14 cellular contexts compared by ENCODE assay signal in the genomic region with DNA sequence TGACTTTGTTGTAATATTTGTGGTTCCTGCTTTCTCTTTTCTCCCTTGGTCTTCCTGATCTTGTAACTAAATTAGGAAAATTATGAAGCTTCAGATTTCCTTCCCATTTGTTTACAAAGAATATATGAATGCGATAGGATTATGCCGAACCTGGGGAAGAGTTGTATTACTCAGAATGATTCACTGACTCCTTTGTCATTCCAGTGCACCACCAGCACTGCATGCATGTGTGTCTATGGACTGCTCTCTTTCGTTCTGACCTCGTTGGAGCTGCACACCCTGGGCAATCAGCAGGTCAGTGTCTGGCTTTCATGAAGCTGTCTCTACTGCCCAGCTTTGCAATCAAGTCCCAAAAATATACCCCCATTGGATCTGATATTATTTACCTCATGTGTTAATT. TPM values are rescaled to one million over a fixed set of nuclear protein-coding genes. Genes with fewer than 3 reads are reported as not detected.
DNase-seq lines count a peak whose midpoint lies in the region; ATAC-seq and TF ChIP-seq lines count a peak whose summit lies in the region.
"Had no signal": no experiment of that assay in that cellular context is flagged by ENCODE, and none has a peak within 500 bp of the region (broad histone marks: within the 10 kb centered on the region; RNA-seq: fewer than 3 reads in every experiment).

No MANE protein-coding gene starts in this region.

- H3K9me3 ChIP-seq in skeletal muscle satellite cell (replicated peaks; ENCODE audit: low read length) = no peaks in the 10 kb centered on the region
- H3K9me3 ChIP-seq: pancreas, spleen had no signal

- peaks cover 24% of the 10 kb centered on the region for H3K4me1 ChIP-seq in skeletal muscle satellite cell (ENCODE audit: control insufficient read depth, insufficient read depth, low read length)
- H3K4me1 ChIP-seq: pancreas, spleen had no signal

- ATAC-seq in activated CD8-positive, alpha-beta memory T cell treated with anti-CD3 and anti-CD28 coated beads, Interleukin-2, amount 10 ng/mL, durations not matched to agents 7 days and 5 days = no peak
- ATAC-seq in SK-N-SH treated with all-trans-retinoic acid at 6 μM for 48 hours = peak; percentile 97
- no peak for ATAC-seq in GM21737 (IDR thresholded peaks at IDR 0.05; ENCODE audit: unreplicated experiment)
- ATAC-seq: pancreas had no signal

- peaks cover 44% of the 10 kb centered on the region for H3K36me3 Mint-ChIP-seq in activated CD8-positive, alpha-beta memory T cell treated with anti-CD3 and anti-CD28 coated beads, Interleukin-2, amount 10 ng/mL, durations not matched to agents 7 days and 5 days

- no peaks in the 10 kb centered on the region for H3K27me3 Mint-ChIP-seq in activated CD8-positive, alpha-beta memory T cell treated with anti-CD3 and anti-CD28 coated beads, Interleukin-2, amount 10 ng/mL, durations not matched to agents 7 days and 5 days
- H3K27me3 Mint-ChIP-seq: central memory CD8-positive, alpha-beta T cell had no signal

- H3K27me3 ChIP-seq in skeletal muscle satellite cell (ENCODE audit: control insufficient read depth, insufficient read depth, low read length) = no peaks in the 10 kb centered on the region
- H3K27me3 ChIP-seq: pancreas, spleen had no signal

- H3K4me3 ChIP-seq in skeletal muscle satellite cell (ENCODE audit: low read length) = no peak overlapping the region
- H3K4me3 ChIP-seq: pancreas, spleen had no signal

- peak overlapping the region; percentile 49 for H3K4me2 ChIP-seq in skeletal muscle satellite cell (ENCODE audit: low read length)

- peak; percentile 28 for DNase-seq in activated CD8-positive, alpha-beta memory T cell treated with anti-CD3 and anti-CD28 coated beads for 24 hours
- no peak for DNase-seq in activated CD8-positive, alpha-beta memory T cell treated with anti-CD3 and anti-CD28 coated beads, Interleukin-2, amount 10 ng/mL, durations not matched to agents 7 days and 5 days
- DNase-seq in fibroblast of gingiva (ENCODE audit: low read depth) = peak; percentile 19
- DNase-seq in activated CD4-positive, alpha-beta T cell treated with anti-CD3 and anti-CD28 coated beads for 4 hours = no peak
- no peak for DNase-seq in NCI-H146 (lab: John Stamatoyannopoulos, UW)
- DNase-seq: midbrain, pancreas, SIG-M5, spleen had no signal

- no peaks in the 10 kb centered on the region for H3K9me3 Mint-ChIP-seq in activated CD8-positive, alpha-beta memory T cell treated with anti-CD3 and anti-CD28 coated beads, Interleukin-2, amount 10 ng/mL, durations not matched to agents 7 days and 5 days (ENCODE audit: low read depth)
- H3K9me3 Mint-ChIP-seq: central memory CD8-positive, alpha-beta T cell had no signal

- CTCF ChIA-PET in activated CD8-positive, alpha-beta memory T cell treated with anti-CD3 and anti-CD28 coated beads, Interleukin-2, amount 10 ng/mL, durations not matched to agents 7 days and 5 days (lab: Charles Lee) = no interaction called here

- H3K27ac Mint-ChIP-seq in activated CD8-positive, alpha-beta memory T cell treated with anti-CD3 and anti-CD28 coated beads, Interleukin-2, amount 10 ng/mL, durations not matched to agents 7 days and 5 days = no peak overlapping the region

- no peak overlapping the region for H3K9ac ChIP-seq in skeletal muscle satellite cell (ENCODE audit: low read depth, low read length)

- H3K4me3 Mint-ChIP-seq in activated CD8-positive, alpha-beta memory T cell treated with anti-CD3 and anti-CD28 coated beads, Interleukin-2, amount 10 ng/mL, durations not matched to agents 7 days and 5 days = no peak overlapping the region
- H3K4me3 Mint-ChIP-seq: central memory CD8-positive, alpha-beta T cell had no signal

- no peaks in the 10 kb centered on the region for H3K4me1 Mint-ChIP-seq in activated CD8-positive, alpha-beta memory T cell treated with anti-CD3 and anti-CD28 coated beads, Interleukin-2, amount 10 ng/mL, durations not matched to agents 7 days and 5 days
- H3K4me1 Mint-ChIP-seq: central memory CD8-positive, alpha-beta T cell had no signal

- H3K36me3 ChIP-seq in skeletal muscle satellite cell (ENCODE audit: insufficient read depth, low read length) = peaks cover 53% of the 10 kb centered on the region

TF ChIP-seq in SK-N-SH treated with all-trans-retinoic acid at 6 μM for 48 hours, 23 proteins besides CTCF, POLR2A, EP300 and RAD21:
- TF ChIP-seq ESRRG (CRISPR knock-in tag; IDR thresholded peaks at IDR 0.05) = no peak
- TF ChIP-seq ZNF8 (CRISPR knock-in tag; IDR thresholded peaks at IDR 0.05) = no peak
- no peak for TF ChIP-seq ZNF565 (CRISPR knock-in tag; conservative IDR thresholded peaks at IDR 0.05; ENCODE audit: low read depth)
- no peak for TF ChIP-seq OSR1 (CRISPR knock-in tag; IDR thresholded peaks at IDR 0.05)
- TF ChIP-seq, protein P1, sequence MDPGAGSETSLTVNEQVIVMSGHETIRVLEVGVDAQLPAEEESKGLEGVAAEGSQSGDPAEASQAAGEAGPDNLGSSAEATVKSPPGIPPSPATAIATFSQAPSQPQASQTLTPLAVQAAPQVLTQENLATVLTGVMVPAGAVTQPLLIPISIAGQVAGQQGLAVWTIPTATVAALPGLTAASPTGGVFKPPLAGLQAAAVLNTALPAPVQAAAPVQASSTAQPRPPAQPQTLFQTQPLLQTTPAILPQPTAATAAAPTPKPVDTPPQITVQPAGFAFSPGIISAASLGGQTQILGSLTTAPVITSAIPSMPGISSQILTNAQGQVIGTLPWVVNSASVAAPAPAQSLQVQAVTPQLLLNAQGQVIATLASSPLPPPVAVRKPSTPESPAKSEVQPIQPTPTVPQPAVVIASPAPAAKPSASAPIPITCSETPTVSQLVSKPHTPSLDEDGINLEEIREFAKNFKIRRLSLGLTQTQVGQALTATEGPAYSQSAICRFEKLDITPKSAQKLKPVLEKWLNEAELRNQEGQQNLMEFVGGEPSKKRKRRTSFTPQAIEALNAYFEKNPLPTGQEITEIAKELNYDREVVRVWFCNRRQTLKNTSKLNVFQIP (CRISPR knock-in tag; IDR thresholded peaks at IDR 0.05; ENCODE audit: borderline replicate concordance, low read depth) = no peak

RNA-seq across cellular contexts. Expression of a gene that starts 25.5 kb away (rescaled TPM):
- 100 to 1,000 TPM in 1 of 2 experiments, 10 to 100 TPM in 1; 88.0 to 108 TPM for total RNA-seq in activated CD8-positive, alpha-beta memory T cell treated with anti-CD3 and anti-CD28 coated beads, Interleukin-2, amount 10 ng/mL, durations not matched to agents 7 days and 5 days
- total RNA-seq in skeletal muscle satellite cell (2012; rRNA removed) = 42.6 and 47.2 TPM in 2 replicates

RNA-seq across cellular contexts. Expression of a gene that starts 25.6 kb away (rescaled TPM):
- total RNA-seq in activated CD8-positive, alpha-beta memory T cell treated with anti-CD3 and anti-CD28 coated beads, Interleukin-2, amount 10 ng/mL, durations not matched to agents 7 days and 5 days = 10 to 100 TPM in 1 of 2 experiments, 1 to 10 TPM in 1; 7.7 to 11.1 TPM
- total RNA-seq in skeletal muscle satellite cell (2012; rRNA removed) = 19.0 and 22.3 TPM in 2 replicates

RNA-seq across cellular contexts. Expression of a gene that starts 52.2 kb away (rescaled TPM):
- under 1 TPM; 0.47 to 0.63 TPM for total RNA-seq in activated CD8-positive, alpha-beta memory T cell treated with anti-CD3 and anti-CD28 coated beads, Interleukin-2, amount 10 ng/mL, durations not matched to agents 7 days and 5 days
- total RNA-seq in skeletal muscle satellite cell (2012; rRNA removed) = 4.8 and 7.9 TPM in 2 replicates
- total RNA-seq: activated CD8-positive, alpha-beta memory T cell treated with anti-CD3 and anti-CD28 coated beads for 36 hours had no signal

RNA-seq across cellular contexts. Expression of a gene that starts 55.2 kb away (rescaled TPM):
- 10 to 100 TPM; 76.8 to 93.4 TPM for total RNA-seq in activated CD8-positive, alpha-beta memory T cell treated with anti-CD3 and anti-CD28 coated beads, Interleukin-2, amount 10 ng/mL, durations not matched to agents 7 days and 5 days
- total RNA-seq in skeletal muscle satellite cell (2012; rRNA removed) = 24.6 and 27.7 TPM in 2 replicates

Comparison
In these comparisons a context has a peak if more than half of its experiments do, and no peak if none do; other contexts are left out.
1. DNase-seq: peak in activated CD8-positive, alpha-beta memory T cell treated with anti-CD3 and anti-CD28 coated beads for 24 hours (single experiment) and fibroblast of gingiva (single experiment); none in activated CD8-positive, alpha-beta memory T cell treated with anti-CD3 and anti-CD28 coated beads, Interleukin-2, amount 10 ng/mL, durations not matched to agents 7 days and 5 days (single experiment), activated CD4-positive, alpha-beta T cell treated with anti-CD3 and anti-CD28 coated beads for 4 hours (0 of 2) and NCI-H146 (single experiment).